In the genomic region with DNA sequence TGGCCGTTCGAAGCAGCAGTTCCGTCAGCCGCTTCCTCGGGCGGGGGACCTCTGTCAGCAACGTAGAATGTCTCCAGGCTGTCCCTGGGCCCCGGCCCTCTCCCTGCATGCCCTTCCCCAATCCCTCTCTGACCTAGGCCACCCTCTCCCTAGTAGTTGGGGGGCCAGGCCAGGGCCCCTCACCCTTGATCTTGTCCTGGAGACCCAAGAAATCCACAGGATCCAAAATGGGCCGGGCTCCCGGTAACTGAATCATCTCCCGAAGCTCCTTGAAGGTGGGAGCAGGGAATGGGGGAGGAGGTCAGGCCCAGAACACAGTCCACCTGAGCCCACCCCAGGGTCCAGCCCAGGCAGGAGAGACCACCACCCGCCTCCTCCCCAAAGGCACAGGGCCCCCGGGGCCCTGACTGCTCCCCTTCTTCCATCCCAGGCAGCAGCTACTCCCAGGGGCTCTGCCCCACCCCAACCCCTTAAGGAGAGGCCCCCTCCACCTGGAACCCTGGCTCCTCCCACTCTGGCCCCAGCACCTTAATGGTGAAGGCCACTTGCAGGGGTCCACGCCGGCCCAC, we compare ENCODE assay signal across 30 cellular contexts. TPM values are rescaled to one million over a fixed set of nuclear protein-coding genes. Genes with fewer than 3 reads are reported as not detected.
DNase-seq lines count a peak whose midpoint lies in the region; TF ChIP-seq lines count a peak whose summit lies in the region.
"Had no signal": no experiment of that assay in that cellular context is flagged by ENCODE, and none has a peak within 500 bp of the region (broad histone marks: within the 10 kb centered on the region; RNA-seq: fewer than 3 reads in every experiment).

No MANE protein-coding gene starts in this region.

- H4K20me1 ChIP-seq in MM.1S (ENCODE audit: insufficient read depth, low read length), result no peaks in the 10 kb centered on the region

- H3K4me1 Mint-ChIP-seq in activated CD4-positive, alpha-beta memory T cell treated with anti-CD3 and anti-CD28 coated beads for 36 hours (ENCODE audit: low read depth), result peaks cover 12% of the 10 kb centered on the region

- no peaks in the 10 kb centered on the region for H3F3A ChIP-seq in MM.1S (ENCODE audit: insufficient read depth, low read length)

- H3K27me3 ChIP-seq in MM.1S (replicated peaks; ENCODE audit: insufficient read depth, low read length) (peaks cover 22% of the 10 kb centered on the region), mesenchymal stem cell (ENCODE audit: control insufficient read depth in 1 of 2, insufficient read depth in 1 of 2, low read length in 2 of 2) (peaks cover 21 to 23% of the 10 kb centered on the region in 2 experiments)

- POLR2A ChIA-PET in activated CD4-positive, alpha-beta memory T cell treated with anti-CD3 and anti-CD28 coated beads for 36 hours (lab: Charles Lee), result interaction anchor here (1.1 kb wide), 1 partner anchor 12 kb away, joined by 3 read pairs; no protein-coding TSS in a partner anchor

- 0 out of 2 replicates have a peak overlapping the region, but pooled peaks have one; percentile 40 for H2AFZ ChIP-seq in MM.1S (ENCODE audit: low read length)
- H2AFZ ChIP-seq in mesenchymal stem cell (ENCODE audit: low read depth, low read length), result no peak overlapping the region

- H3K36me3 ChIP-seq in MM.1S (replicated peaks; ENCODE audit: insufficient read depth, low read length) (no peaks in the 10 kb centered on the region), mesenchymal stem cell (ENCODE audit: control insufficient read depth in 1 of 2, insufficient read depth in 2 of 2, low read depth in 1 of 2, low read length in 2 of 2) (peaks cover 21 to 45% of the 10 kb centered on the region in 2 experiments)
- H3K36me3 ChIP-seq: BLaER1, esophagus muscularis mucosa, left lung, neutrophil, SJSA1, upper lobe of right lung had no signal

- no peak overlapping the region for H4K8ac ChIP-seq in mesenchymal stem cell (ENCODE audit: low read length)

- no peak overlapping the region for H3K4me2 ChIP-seq in MM.1S (ENCODE audit: low read depth, low read length)
- no peak overlapping the region for H3K4me2 ChIP-seq in mesenchymal stem cell (ENCODE audit: low read length, poor library complexity, severe bottlenecking)
- H3K4me2 ChIP-seq: BLaER1, smooth muscle cell had no signal

- H3K23ac ChIP-seq in mesenchymal stem cell (ENCODE audit: low read length in 2 of 2), result no peak overlapping the region

- peak overlapping the region; percentile 9 for H4K91ac ChIP-seq in mesenchymal stem cell (ENCODE audit: low read length)

- intact Hi-C loops in activated CD4-positive, alpha-beta memory T cell treated with anti-CD3 and anti-CD28 coated beads for 36 hours (cut with micrococcal nuclease), result loop anchor here (2.0 to 5.0 kb wide), 2 partner anchors 122 to 208 kb away; no protein-coding TSS in a partner anchor

- no peaks in the 10 kb centered on the region for H3K9me3 Mint-ChIP-seq in activated CD4-positive, alpha-beta memory T cell treated with anti-CD3 and anti-CD28 coated beads for 36 hours
- H3K9me3 Mint-ChIP-seq: activated naive CD4-positive, alpha-beta T cell treated with anti-CD3 and anti-CD28 coated beads for 36 hours; H9 had no signal

- no peak overlapping the region for H3K4ac ChIP-seq in mesenchymal stem cell (ENCODE audit: low read depth in 1 of 2, low read length in 2 of 2)

- H3K9me2 ChIP-seq in MM.1S (replicated peaks; ENCODE audit: insufficient read depth, low read length), result no peaks in the 10 kb centered on the region

- H3K27me3 Mint-ChIP-seq in activated CD4-positive, alpha-beta memory T cell treated with anti-CD3 and anti-CD28 coated beads for 36 hours, result peaks cover 16% of the 10 kb centered on the region

- DNase-seq in MM.1S (no peak), mesenchymal stem cell (no peak)
- DNase-seq in activated CD4-positive, alpha-beta memory T cell treated with anti-CD3 and anti-CD28 coated beads for 36 hours, result no peak
- DNase-seq in stimulated activated CD4-positive, alpha-beta T cell treated with anti-CD3 and anti-CD28 coated beads, Interleukin-15, amount 100 ng/mL, for 24 hours, result no peak
- DNase-seq: DMS 273 treated with DMSO at 0.1 percent for 48 hours, NCI-H187 treated with DMSO at 0.1 percent for 48 hours, NCI-H2171 had no signal

- no peaks in the 10 kb centered on the region for H3K36me3 Mint-ChIP-seq in activated CD4-positive, alpha-beta memory T cell treated with anti-CD3 and anti-CD28 coated beads for 36 hours

- H3K27ac Mint-ChIP-seq in activated CD4-positive, alpha-beta memory T cell treated with anti-CD3 and anti-CD28 coated beads for 36 hours, result no peak overlapping the region
- H3K27ac Mint-ChIP-seq: activated CD8-positive, alpha-beta T cell treated with anti-CD3 and anti-CD28 coated beads, Interleukin-2, amount 10 ng/mL, durations not matched to agents 7 days and 5 days; activated naive CD4-positive, alpha-beta T cell treated with anti-CD3 and anti-CD28 coated beads for 36 hours had no signal

- no peak overlapping the region for H2BK120ac ChIP-seq in mesenchymal stem cell (ENCODE audit: low read depth, low read length)

- H3K9me3 ChIP-seq in MM.1S (replicated peaks; ENCODE audit: insufficient read depth, low read length) (no peaks in the 10 kb centered on the region), mesenchymal stem cell (ENCODE audit: control insufficient read depth, low read length) (no peaks in the 10 kb centered on the region)
- H3K9me3 ChIP-seq: BLaER1, body of pancreas, esophagus muscularis mucosa, heart left ventricle, left lung, MG63, neutrophil, upper lobe of right lung had no signal

- H3K27ac ChIP-seq in MM.1S (ENCODE audit: low read length), result no peak overlapping the region
- H3K27ac ChIP-seq in mesenchymal stem cell (ENCODE audit: low read length, poor library complexity, severe bottlenecking), result no peak overlapping the region
- H3K27ac ChIP-seq: BLaER1, body of pancreas, esophagus muscularis mucosa, heart left ventricle, left lung, neutrophil, SJSA1, upper lobe of right lung had no signal

- WGBS in mesenchymal stem cell, result 96% methylated on average over 15 of the region's 15 CpGs

- H3K4me3 ChIP-seq in MM.1S (ENCODE audit: low read length), result no peak overlapping the region
- H3K4me3 ChIP-seq in mesenchymal stem cell (ENCODE audit: insufficient read depth in 1 of 2, low read depth in 1 of 2, low read length in 2 of 2), result no peak overlapping the region
- H3K4me3 ChIP-seq: BLaER1, body of pancreas, dorsolateral prefrontal cortex, esophagus muscularis mucosa, heart left ventricle, left lung, MG63, SJSA1, smooth muscle cell, upper lobe of right lung had no signal

- no peak overlapping the region for H2BK15ac ChIP-seq in mesenchymal stem cell (ENCODE audit: low read depth, poor library complexity, severe bottlenecking)

- TF ChIP-seq CTCF in MM.1S (IDR thresholded peaks at IDR 0.05; ENCODE audit: low read length), result no peak

- no peak overlapping the region for H3K18ac ChIP-seq in mesenchymal stem cell (ENCODE audit: low read depth in 1 of 2, low read length in 2 of 2)

- peak overlapping the region in 1 of 2 experiments; percentile 6 for H2BK12ac ChIP-seq in mesenchymal stem cell (ENCODE audit: low read length in 2 of 2)

- H3K4me1 ChIP-seq in MM.1S (ENCODE audit: low read length) (no peaks in the 10 kb centered on the region), mesenchymal stem cell (ENCODE audit: control insufficient read depth, insufficient read depth, low read depth, low read length) (peaks cover 53% of the 10 kb centered on the region)

- H3K9ac ChIP-seq in MM.1S (ENCODE audit: low read length), result no peak overlapping the region
- H3K9ac ChIP-seq in mesenchymal stem cell (ENCODE audit: low read length), result no peak overlapping the region
- H3K9ac ChIP-seq: BLaER1 had no signal

- H2AK5ac ChIP-seq in mesenchymal stem cell (ENCODE audit: low read length, severe bottlenecking), result no peak overlapping the region

- H3K79me2 ChIP-seq in MM.1S (ENCODE audit: low read length), result no peaks in the 10 kb centered on the region

- no peak overlapping the region for H3K4me3 Mint-ChIP-seq in activated CD4-positive, alpha-beta memory T cell treated with anti-CD3 and anti-CD28 coated beads for 36 hours
- H3K4me3 Mint-ChIP-seq: activated CD4-positive, alpha-beta T cell treated with anti-CD3 and anti-CD28 coated beads for 36 hours; activated CD8-positive, alpha-beta T cell treated with anti-CD3 and anti-CD28 coated beads, Interleukin-2, amount 10 ng/mL, durations not matched to agents 7 days and 5 days; activated naive CD4-positive, alpha-beta T cell treated with anti-CD3 and anti-CD28 coated beads for 36 hours; H9 had no signal

- peaks cover 8% of the 10 kb centered on the region for H3K79me1 ChIP-seq in mesenchymal stem cell (replicated peaks; ENCODE audit: low read length, poor library complexity, severe bottlenecking)

- no peak overlapping the region for H2BK5ac ChIP-seq in mesenchymal stem cell (ENCODE audit: low read depth, low read length, poor library complexity, severe bottlenecking)

- CTCF ChIA-PET in activated CD4-positive, alpha-beta memory T cell treated with anti-CD3 and anti-CD28 coated beads for 36 hours (lab: Charles Lee), result interaction anchor here (1.0 to 11.9 kb wide), 10 partner anchors 9 to 207 kb away, joined by 3 to 123 read pairs (median 22); partner anchors contain the start of genes FDXR and NAT9

- no peak overlapping the region for H3K14ac ChIP-seq in mesenchymal stem cell (ENCODE audit: low read length in 2 of 2)

RNA-seq across cellular contexts. Expression of gene GRIN2C, which starts 4.7 kb away (rescaled TPM):
- not detected for polyA plus RNA-seq in mesenchymal stem cell (2013, experiment 1 of 2)
- 0.01 TPM for polyA plus RNA-seq in mesenchymal stem cell (2013, experiment 2 of 2)
- not detected for total RNA-seq in activated CD4-positive, alpha-beta memory T cell treated with anti-CD3 and anti-CD28 coated beads for 36 hours
- total RNA-seq: activated CD4-positive, alpha-beta T cell treated with anti-CD3 and anti-CD28 coated beads for 36 hours; body of pancreas; myocyte; NCI-H460; RPMI7951; SJSA1; upper lobe of right lung had no signal
- polyA plus RNA-seq: AG04450 had no signal

RNA-seq across cellular contexts. Expression of gene FDXR, which starts 8.4 kb away (rescaled TPM):
- 11.8 TPM for polyA plus RNA-seq in mesenchymal stem cell (2013, experiment 1 of 2)
- polyA plus RNA-seq in mesenchymal stem cell (2013, experiment 2 of 2), result 11.7 TPM
- 10 to 100 TPM; 18.1 to 18.4 TPM for total RNA-seq in activated CD4-positive, alpha-beta memory T cell treated with anti-CD3 and anti-CD28 coated beads for 36 hours

RNA-seq across cellular contexts. Expression of gene FADS6, which starts 29.1 kb away (rescaled TPM):
- not detected for polyA plus RNA-seq in mesenchymal stem cell (2013, experiment 1 of 2)
- not detected for polyA plus RNA-seq in mesenchymal stem cell (2013, experiment 2 of 2)
- not detected for total RNA-seq in activated CD4-positive, alpha-beta memory T cell treated with anti-CD3 and anti-CD28 coated beads for 36 hours
- total RNA-seq: activated CD4-positive, alpha-beta T cell treated with anti-CD3 and anti-CD28 coated beads for 36 hours; activated CD8-positive, alpha-beta T cell treated with anti-CD3 and anti-CD28 coated beads, Interleukin-2, amount 10 ng/mL, durations not matched to agents 7 days and 5 days; activated naive CD4-positive, alpha-beta T cell treated with anti-CD3 and anti-CD28 coated beads for 36 hours; body of pancreas; heart left ventricle; left lung; mesenteric fat pad; myocyte; NCI-H460; right cardiac atrium; RPMI7951; SJSA1; smooth muscle cell; upper lobe of right lung had no signal
- polyA plus RNA-seq: AG04450, heart left ventricle, smooth muscle cell had no signal

RNA-seq across cellular contexts. Expression of gene USH1G, which starts 58.7 kb away (rescaled TPM):
- polyA plus RNA-seq in mesenchymal stem cell (2013, experiment 1 of 2), result not detected
- polyA plus RNA-seq in mesenchymal stem cell (2013, experiment 2 of 2), result not detected
- total RNA-seq in activated CD4-positive, alpha-beta memory T cell treated with anti-CD3 and anti-CD28 coated beads for 36 hours, result not detected
- total RNA-seq: activated CD4-positive, alpha-beta T cell treated with anti-CD3 and anti-CD28 coated beads for 36 hours; activated CD8-positive, alpha-beta T cell treated with anti-CD3 and anti-CD28 coated beads, Interleukin-2, amount 10 ng/mL, durations not matched to agents 7 days and 5 days; activated naive CD4-positive, alpha-beta T cell treated with anti-CD3 and anti-CD28 coated beads for 36 hours; cerebellum; heart left ventricle; left lung; mesenteric fat pad; myocyte; NCI-H460; RPMI7951; SJSA1; upper lobe of right lung had no signal
- polyA plus RNA-seq: AG04450, heart left ventricle had no signal

RNA-seq across cellular contexts. Expression of gene OTOP2, which starts 59.7 kb away (rescaled TPM):
- polyA plus RNA-seq in mesenchymal stem cell (2013, experiment 1 of 2), result not detected
- not detected for polyA plus RNA-seq in mesenchymal stem cell (2013, experiment 2 of 2)
- not detected for total RNA-seq in activated CD4-positive, alpha-beta memory T cell treated with anti-CD3 and anti-CD28 coated beads for 36 hours
- total RNA-seq: activated CD4-positive, alpha-beta T cell treated with anti-CD3 and anti-CD28 coated beads for 36 hours; activated CD8-positive, alpha-beta T cell treated with anti-CD3 and anti-CD28 coated beads, Interleukin-2, amount 10 ng/mL, durations not matched to agents 7 days and 5 days; activated naive CD4-positive, alpha-beta T cell treated with anti-CD3 and anti-CD28 coated beads for 36 hours; body of pancreas; cerebellum; dorsolateral prefrontal cortex; esophagus muscularis mucosa; heart left ventricle; left lung; mesenteric fat pad; myocyte; NCI-H460; right cardiac atrium; RPMI7951; SJSA1; smooth muscle cell; temporal lobe; upper lobe of right lung had no signal
- polyA plus RNA-seq: AG04450, heart left ventricle, right cardiac atrium, smooth muscle cell had no signal
